ENCODE assay signal across 1 cellular context in the genomic region with DNA sequence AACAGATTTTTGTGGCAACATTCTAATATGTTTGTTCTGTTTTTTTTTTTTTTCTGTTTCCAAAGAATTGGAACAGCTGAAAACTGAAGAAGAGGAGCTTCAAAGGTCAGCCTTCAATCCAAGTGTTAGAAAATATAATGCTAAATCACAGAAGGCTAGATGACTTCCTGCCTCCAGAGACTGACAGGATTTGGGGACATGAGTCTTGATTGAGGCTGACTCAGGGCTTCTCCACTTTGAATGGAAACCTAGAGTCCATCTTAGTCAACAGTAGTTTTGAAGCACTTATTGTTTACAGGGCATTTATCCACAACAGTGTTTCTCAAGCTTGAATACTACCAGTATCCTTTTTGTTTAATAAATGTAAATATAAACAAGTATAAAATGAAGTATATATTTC.
TF ChIP-seq lines count a peak whose summit lies in the region.

No MANE protein-coding gene starts in this region.

TF ChIP-seq in HepG2, 621 proteins besides CTCF, POLR2A, EP300 and RAD21:
- TF ChIP-seq FOXP1 (IDR thresholded peaks at IDR 0.05) (no peak), FOXP1 (CRISPR knock-in tag; IDR thresholded peaks at IDR 0.05) (0 out of 2 replicates have a peak, but pooled peaks have one; percentile 33), MAFF (IDR thresholded peaks at IDR 0.05; ENCODE audit: low read depth, low read length) (peak; percentile 29; the same call in 1 of the 2 replicates)
- TF ChIP-seq, protein P1, sequence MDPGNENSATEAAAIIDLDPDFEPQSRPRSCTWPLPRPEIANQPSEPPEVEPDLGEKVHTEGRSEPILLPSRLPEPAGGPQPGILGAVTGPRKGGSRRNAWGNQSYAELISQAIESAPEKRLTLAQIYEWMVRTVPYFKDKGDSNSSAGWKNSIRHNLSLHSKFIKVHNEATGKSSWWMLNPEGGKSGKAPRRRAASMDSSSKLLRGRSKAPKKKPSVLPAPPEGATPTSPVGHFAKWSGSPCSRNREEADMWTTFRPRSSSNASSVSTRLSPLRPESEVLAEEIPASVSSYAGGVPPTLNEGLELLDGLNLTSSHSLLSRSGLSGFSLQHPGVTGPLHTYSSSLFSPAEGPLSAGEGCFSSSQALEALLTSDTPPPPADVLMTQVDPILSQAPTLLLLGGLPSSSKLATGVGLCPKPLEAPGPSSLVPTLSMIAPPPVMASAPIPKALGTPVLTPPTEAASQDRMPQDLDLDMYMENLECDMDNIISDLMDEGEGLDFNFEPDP (CRISPR knock-in tag; conservative IDR thresholded peaks at IDR 0.05): no peak
